In the genomic region with DNA sequence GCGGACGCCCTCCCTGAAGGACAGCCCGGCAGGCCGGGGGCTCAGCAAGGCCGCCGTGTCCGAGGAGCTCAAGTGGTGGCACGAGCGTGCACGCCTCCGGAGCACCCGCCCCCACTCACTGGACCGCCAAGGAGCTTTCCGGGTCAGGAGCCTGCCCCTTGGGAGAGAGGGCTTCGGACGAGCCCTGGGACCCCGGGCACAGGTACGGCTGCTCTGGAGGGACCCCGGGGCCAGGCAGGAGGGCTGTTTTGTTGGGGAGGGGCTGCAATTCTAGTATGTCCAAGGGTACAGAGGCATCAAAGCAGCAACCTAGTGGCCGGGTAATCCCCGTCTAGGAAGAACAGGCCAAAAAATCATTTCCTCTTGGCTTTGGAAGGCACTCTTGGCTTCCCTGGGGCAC, we compare ENCODE assay signal across 13 cellular contexts. TPM values are rescaled to one million over a fixed set of nuclear protein-coding genes. Genes with fewer than 3 reads are reported as not detected.
DNase-seq lines count a peak whose midpoint lies in the region; FAIRE-seq and TF ChIP-seq lines count a peak whose summit lies in the region.
"Not testable (repeated sequence)": the region's sequence is repeated elsewhere in the genome, so short reads cannot be mapped to it uniquely, and the experiment has no call there.
"Had no signal": no experiment of that assay in that cellular context is flagged by ENCODE, and none has a peak within 500 bp of the region (broad histone marks: within the 10 kb centered on the region; RNA-seq: fewer than 3 reads in every experiment).

No MANE protein-coding gene starts in this region.

- POLR2A ChIA-PET in RWPE1 (lab: Yijun Ruan, JAX; ENCODE audit: low non-redundant PET) = not testable (repeated sequence)

- CTCF ChIA-PET in RWPE1 (lab: Yijun Ruan, JAX) = interaction anchor here (0.7 kb wide), 1 partner anchor 1973 kb away, joined by 3 read pairs; no protein-coding TSS in a partner anchor

- not testable (repeated sequence) for H3K27me3 Mint-ChIP-seq in chondrocyte (ENCODE audit: low read depth)

- peaks cover 17 to 75% (median 30%) of the 10 kb centered on the region in 3 donors for H3K4me1 ChIP-seq in esophagus squamous epithelium
- not testable (repeated sequence) for H3K4me1 ChIP-seq in kidney (ENCODE audit: control insufficient read depth in 1 of 2, insufficient read depth in 1 of 2, low read depth in 1 of 2, low read length in 2 of 2)
- H3K4me1 ChIP-seq in suprapubic skin = peaks cover 78% of the 10 kb centered on the region

- not testable (repeated sequence) for H3K9me3 Mint-ChIP-seq in chondrocyte (ENCODE audit: low read depth)

- H3K9ac ChIP-seq in kidney (ENCODE audit: low read length in 2 of 2) = not testable (repeated sequence)

- H3K4me3 Mint-ChIP-seq in chondrocyte (ENCODE audit: unreplicated experiment) = not testable (repeated sequence)

- H3K36me3 Mint-ChIP-seq in chondrocyte (ENCODE audit: low read depth) = not testable (repeated sequence)

- not testable (repeated sequence) for TF ChIP-seq EP300 in suprapubic skin (IDR thresholded peaks at IDR 0.05)

- DNase-seq in RWPE1 (ENCODE audit: low spot score); epithelial cell of prostate (ENCODE audit: low read depth, low spot score); esophagus squamous epithelium (lab: John Stamatoyannopoulos, UW); suprapubic skin (ENCODE audit: low spot score in 2 of 2): not testable (repeated sequence)
- DNase-seq in chondrocyte (ENCODE audit: low spot score) (peak; percentile 62), kidney (peak; percentile 43), posterior vena cava (ENCODE audit: low spot score) (peak; percentile 62)

- WGBS in esophagus squamous epithelium, 2 donors = 20 to 46% methylated on average over 2 of the region's 21 CpGs
- WGBS in suprapubic skin = 66% methylated on average over 6 of the region's 21 CpGs

- H3K4me3 ChIP-seq in esophagus squamous epithelium; kidney (ENCODE audit: low read length in 2 of 2); suprapubic skin: not testable (repeated sequence)

- TF ChIP-seq CTCF in RWPE1 (conservative IDR thresholded peaks at IDR 0.05; ENCODE audit: low read depth); chondrocyte (IDR thresholded peaks at IDR 0.05); esophagus squamous epithelium (IDR thresholded peaks at IDR 0.05); kidney (IDR thresholded peaks at IDR 0.05; ENCODE audit: borderline replicate concordance, extremely low read depth, insufficient read depth); suprapubic skin (IDR thresholded peaks at IDR 0.05): not testable (repeated sequence)

- H3K27me3 ChIP-seq in esophagus squamous epithelium, suprapubic skin: not testable (repeated sequence)

- peaks cover 0 to 39% (median 13%) of the 10 kb centered on the region in 3 donors for H3K36me3 ChIP-seq in esophagus squamous epithelium
- peaks cover 8 to 32% of the 10 kb centered on the region in 2 donors for H3K36me3 ChIP-seq in kidney (ENCODE audit: control insufficient read depth in 1 of 2, insufficient read depth in 2 of 2, low read length in 2 of 2)
- not testable (repeated sequence) for H3K36me3 ChIP-seq in suprapubic skin

- H3K27ac ChIP-seq in RWPE1 = peak overlapping the region; percentile 89
- peak overlapping the region; percentile 63 for H3K27ac ChIP-seq in epithelial cell of prostate
- H3K27ac ChIP-seq in esophagus squamous epithelium = peak overlapping the region; percentile 52 to 83 (median 78)
- not testable (repeated sequence) for H3K27ac ChIP-seq in kidney (ENCODE audit: low read depth in 2 of 2, low read length in 2 of 2)
- H3K27ac ChIP-seq in suprapubic skin = peak overlapping the region; percentile 66

- TF ChIP-seq POLR2A in esophagus squamous epithelium (IDR thresholded peaks at IDR 0.05); suprapubic skin (IDR thresholded peaks at IDR 0.05): not testable (repeated sequence)

- H3K27ac Mint-ChIP-seq in chondrocyte (ENCODE audit: unreplicated experiment) = not testable (repeated sequence)

- intact Hi-C loops in esophagus squamous epithelium (cut with DNase I); kidney (cut with DNase I); posterior vena cava (cut with DNase I): not testable (repeated sequence)

- not testable (repeated sequence) for H3K9me3 ChIP-seq in esophagus squamous epithelium; kidney (ENCODE audit: control insufficient read depth in 1 of 2, low read length in 2 of 2); suprapubic skin

- not testable (repeated sequence) for FAIRE-seq in kidney (lab: Jason Lieb, UNC)

- not testable (repeated sequence) for H3K4me1 Mint-ChIP-seq in chondrocyte (ENCODE audit: low read depth)

RNA-seq across cellular contexts. Expression of a gene that starts 17.2 kb away (rescaled TPM):
- total RNA-seq in chondrocyte = 3.8 to 6.8 TPM (median 5.0 TPM) in 3 replicates
- 100 to 1,000 TPM in 1 of 4 donors, 10 to 100 TPM in 3; 45.6 to 102 (median 58.4) TPM for total RNA-seq in esophagus squamous epithelium
- 48.8 TPM for total RNA-seq in kidney
- 22.1 TPM for polyA plus RNA-seq in kidney (ENCODE audit: insufficient read depth, low read depth, low replicate concordance)
- total RNA-seq in posterior vena cava = under 1 TPM; 0.29 to 0.51 TPM
- total RNA-seq in suprapubic skin = 100 to 1,000 TPM; 110 to 137 (median 117) TPM
- total RNA-seq: CD8-positive, alpha-beta T cell had no signal

RNA-seq across cellular contexts. Expression of a gene that starts 39.2 kb away (rescaled TPM):
- not detected in 3 replicates for total RNA-seq in chondrocyte
- 1 to 10 TPM in 1 of 4 donors, not detected in 3; 1.3 TPM for total RNA-seq in esophagus squamous epithelium
- 0.19 TPM for total RNA-seq in kidney
- polyA plus RNA-seq in kidney (ENCODE audit: insufficient read depth, low read depth, low replicate concordance) = not detected
- not detected for total RNA-seq in posterior vena cava
- total RNA-seq in suprapubic skin = not detected
- total RNA-seq: A172, Caco-2, Calu3 had no signal
- polyA plus RNA-seq: A549, BJ had no signal
